Comparison of ENCODE assay signal across 27 cellular contexts in genomic region chr11:57773026-57773598, GRCh38. TPM values are rescaled to one million over a fixed set of nuclear protein-coding genes. Genes with fewer than 3 reads are reported as not detected.
A peak's percentile ranks its signal among the peaks of the same experiment; 100 is the strongest.
DNase-seq lines count a peak whose midpoint lies in the region; TF ChIP-seq lines count a peak whose summit lies in the region.
"Had no signal": no experiment of that assay in that cellular context is flagged by ENCODE, and none has a peak within 500 bp of the region (broad histone marks: within the 10 kb centered on the region; RNA-seq: fewer than 3 reads in every experiment).

No MANE protein-coding gene starts in this region.

- H3K27ac ChIP-seq in PC-9 (peak overlapping the region; percentile 86), smooth muscle cell (ENCODE audit: low read depth) (peak overlapping the region; percentile 50), RWPE1 (no peak overlapping the region), SK-N-SH (ENCODE audit: low read depth in 2 of 2, low read length in 1 of 2) (no peak overlapping the region)
- H3K27ac ChIP-seq: ascending aorta, neutrophil had no signal

- H3K4me2 ChIP-seq in PC-9: peak overlapping the region; percentile 78
- peak overlapping the region; percentile 46 for H3K4me2 ChIP-seq in smooth muscle cell
- no peak overlapping the region for H3K4me2 ChIP-seq in SK-N-SH

- H3K36me3 ChIP-seq in PC-9 (ENCODE audit: low read depth) (peaks cover 16% of the 10 kb centered on the region; the same call in 1 of the 2 replicates), smooth muscle cell (ENCODE audit: low read depth) (no peaks in the 10 kb centered on the region), SK-N-SH (replicated peaks in 1 of 2; ENCODE audit: control insufficient read depth in 1 of 2, insufficient read depth in 2 of 2, low read length in 1 of 2) (no peaks in the 10 kb centered on the region)
- H3K36me3 ChIP-seq: ascending aorta, neutrophil had no signal

- BruUV-seq in Calu3 (replicated peaks; lab: Mats Ljungman, UMichigan) (TSS peak; percentile 12), PC-9 (replicated peaks; lab: Mats Ljungman, UMichigan) (no TSS peak)

- H4K20me1 ChIP-seq in PC-9 (ENCODE audit: insufficient read depth) (peaks cover 30% of the 10 kb centered on the region), smooth muscle cell (ENCODE audit: low read depth) (peaks cover 99% of the 10 kb centered on the region), SK-N-SH (ENCODE audit: insufficient read depth) (peaks cover 86% of the 10 kb centered on the region)

- peaks cover 80% of the 10 kb centered on the region for H3K4me1 Mint-ChIP-seq in Calu3 (ENCODE audit: low read depth, unreplicated experiment)

- CTCF ChIA-PET in Calu3 (lab: Charles Lee): interaction anchor here (1.7 kb wide), 1 partner anchor 11 kb away, joined by 9 read pairs; the partner anchor contains the start of gene CTNND1
- CTCF ChIA-PET in PC-9 (lab: Charles Lee): interaction anchor here (0.6 to 1.5 kb wide), 3 partner anchors 9 to 549 kb away, joined by 3 to 7 read pairs (median 4); partner anchors contain the start of gene BTBD18
- CTCF ChIA-PET in RWPE1 (lab: Yijun Ruan, JAX): no interaction called here
- CTCF ChIA-PET in SK-N-SH (lab: Yijun Ruan, JAX): interaction anchor here (1.0 to 1.8 kb wide), 2 partner anchors 10 to 28 kb away, joined by 3 to 8 read pairs; no protein-coding TSS in a partner anchor

- H3K79me2 ChIP-seq in PC-9 (ENCODE audit: low read depth): peaks cover 100% of the 10 kb centered on the region
- peaks cover 97% of the 10 kb centered on the region for H3K79me2 ChIP-seq in smooth muscle cell (ENCODE audit: low read depth)
- H3K79me2 ChIP-seq in SK-N-SH (ENCODE audit: insufficient read depth): peaks cover 100% of the 10 kb centered on the region

- no peak for TF ChIP-seq RAD21 in SK-N-SH (IDR thresholded peaks at IDR 0.05; ENCODE audit: low read length)

- peaks cover 4% of the 10 kb centered on the region for H3K9me3 Mint-ChIP-seq in Calu3 (ENCODE audit: low read depth, unreplicated experiment)
- H3K9me3 Mint-ChIP-seq: activated naive CD4-positive, alpha-beta T cell treated with anti-CD3 and anti-CD28 coated beads, Interleukin-2, amount 50 U/mL, for 24 hours; activated T-cell treated with anti-CD3 and anti-CD28 coated beads, Interleukin-2, amount 50 U/mL, for 4 hours had no signal

- H3K27me3 ChIP-seq in PC-9 (ENCODE audit: insufficient read depth, low read depth): no peaks in the 10 kb centered on the region
- no peaks in the 10 kb centered on the region for H3K27me3 ChIP-seq in smooth muscle cell (ENCODE audit: low read depth)
- H3K27me3 ChIP-seq in SK-N-SH (ENCODE audit: insufficient read depth): no peaks in the 10 kb centered on the region
- H3K27me3 ChIP-seq: ascending aorta, neutrophil had no signal

- peaks cover 75% of the 10 kb centered on the region for H3K36me3 Mint-ChIP-seq in Calu3 (ENCODE audit: insufficient read depth, unreplicated experiment)

- DNase-seq in Calu3: no peak
- peak in 1 of 2 experiments; percentile 50 for DNase-seq in PC-9
- peak; percentile 62 for DNase-seq in islet precursor cell
- DNase-seq in smooth muscle cell (lab: John Stamatoyannopoulos, UW; ENCODE audit: unreplicated experiment): no peak
- no peak for DNase-seq in NCI-H2227 treated with DMSO at 0.1 percent for 48 hours (lab: John Stamatoyannopoulos, UW)
- DNase-seq in RWPE1 (ENCODE audit: low spot score): no peak
- DNase-seq in SK-N-SH: no peak
- no peak for DNase-seq in superior temporal gyrus (ENCODE audit: extremely low spot score)
- DNase-seq: activated T-cell treated with anti-CD3 and anti-CD28 coated beads, Interleukin-2, amount 50 U/mL, for 4 hours; CD4-positive, CD25-positive, alpha-beta regulatory T cell; DMS153; GDM1; glutamatergic neuron; NCI-H1092 treated with DMSO at 0.1 percent for 48 hours; NCI-H2029 treated with DMSO at 0.1 percent for 48 hours; NCI-H446; NK-92 treated with Interleukin-12 subunit alpha and Interleukin-12 subunit beta, amount 100 ng/mL, for 24 hours; retina; RPMI8226; stimulated activated CD4-positive, alpha-beta T cell treated with anti-CD3 and anti-CD28 coated beads, Interleukin-12 subunit alpha, Interleukin-12 subunit beta, amount 100 ng/mL, for 4 hours; T1000 had no signal

- no peaks in the 10 kb centered on the region for H3K27me3 Mint-ChIP-seq in Calu3 (ENCODE audit: unreplicated experiment)
- H3K27me3 Mint-ChIP-seq: activated naive CD4-positive, alpha-beta T cell treated with anti-CD3 and anti-CD28 coated beads, Interleukin-2, amount 50 U/mL, for 24 hours had no signal

- H3K9me3 ChIP-seq in PC-9 (ENCODE audit: insufficient read depth, low read depth) (no peaks in the 10 kb centered on the region), smooth muscle cell (replicated peaks; ENCODE audit: low read depth) (no peaks in the 10 kb centered on the region), SK-N-SH (no peaks in the 10 kb centered on the region)
- H3K9me3 ChIP-seq: ascending aorta, neutrophil had no signal

- no peak overlapping the region for H3K9ac ChIP-seq in smooth muscle cell (ENCODE audit: low read depth)
- H3K9ac ChIP-seq in SK-N-SH: no peak overlapping the region

- TF ChIP-seq CTCF in Calu3 (IDR thresholded peaks at IDR 0.05; ENCODE audit: unreplicated experiment) (no peak), PC-9 (conservative IDR thresholded peaks at IDR 0.05) (no peak), smooth muscle cell (IDR thresholded peaks at IDR 0.05; ENCODE audit: borderline replicate concordance, insufficient read depth, poor library complexity, severe bottlenecking) (no peak), RWPE1 (conservative IDR thresholded peaks at IDR 0.05; ENCODE audit: low read depth) (no peak), SK-N-SH (IDR thresholded peaks at IDR 0.05) (no peak)

- H3K4me1 ChIP-seq in PC-9 (replicated peaks; ENCODE audit: insufficient read depth): peaks cover 89% of the 10 kb centered on the region
- peaks cover 39% of the 10 kb centered on the region for H3K4me1 ChIP-seq in smooth muscle cell (ENCODE audit: low read depth)
- H3K4me1 ChIP-seq in SK-N-SH (ENCODE audit: control insufficient read depth in 1 of 2, insufficient read depth in 2 of 2, low read depth in 1 of 2, low read length in 1 of 2): peaks cover 21 to 32% of the 10 kb centered on the region in 2 experiments

- POLR2A ChIA-PET in PC-9 (lab: Charles Lee; ENCODE audit: unreplicated experiment) (interaction anchor here (0.5 to 0.9 kb wide), 4 partner anchors 27 to 444 kb away, joined by 3 to 18 read pairs (median 4); partner anchors contain the start of gene SELENOH), RWPE1 (lab: Yijun Ruan, JAX; ENCODE audit: low non-redundant PET) (no interaction called here), SK-N-SH (lab: Yijun Ruan, JAX) (no interaction called here)

- H3K4me3 Mint-ChIP-seq in Calu3 (ENCODE audit: low read depth, unreplicated experiment): peak overlapping the region; percentile 52
- H3K4me3 Mint-ChIP-seq: activated naive CD4-positive, alpha-beta T cell treated with anti-CD3 and anti-CD28 coated beads, Interleukin-2, amount 50 U/mL, for 24 hours; activated T-cell treated with anti-CD3 and anti-CD28 coated beads, Interleukin-2, amount 50 U/mL, for 4 hours; CD4-positive, CD25-positive, alpha-beta regulatory T cell had no signal

- WGBS in smooth muscle cell (ENCODE audit: low lambda C conversion rate): 80% methylated on average over 5 of the region's 5 CpGs
- 73% methylated on average over 5 of the region's 5 CpGs for WGBS in SK-N-SH (ENCODE audit: low lambda C conversion rate)

- H2AFZ ChIP-seq in PC-9 (no peak overlapping the region), smooth muscle cell (ENCODE audit: low read depth) (no peak overlapping the region), SK-N-SH (ENCODE audit: low read depth) (no peak overlapping the region)

- intact Hi-C loops in Calu3 (cut with micrococcal nuclease; ENCODE audit: unreplicated experiment) (no loop called here), PC-9 (cut with micrococcal nuclease; ENCODE audit: unreplicated experiment) (loop anchor here (10.0 kb wide), 2 partner anchors 448 to 1782 kb away; partner anchors contain the start of gene TNKS1BP1)

- peak overlapping the region; percentile 62 for H3K27ac Mint-ChIP-seq in Calu3 (ENCODE audit: unreplicated experiment)
- H3K27ac Mint-ChIP-seq: activated naive CD4-positive, alpha-beta T cell treated with anti-CD3 and anti-CD28 coated beads, Interleukin-2, amount 50 U/mL, for 24 hours had no signal

- H3K4me3 ChIP-seq in PC-9 (peak overlapping the region; percentile 40; the same call in 1 of the 2 replicates), smooth muscle cell (no peak overlapping the region), SK-N-SH (ENCODE audit: low read depth in 2 of 2, low read length in 1 of 2) (no peak overlapping the region)

- H3F3A ChIP-seq in PC-9 (ENCODE audit: insufficient read depth, low read depth): peaks cover 75% of the 10 kb centered on the region
- H3F3A ChIP-seq in smooth muscle cell (ENCODE audit: low read depth): peaks cover 33% of the 10 kb centered on the region
- peaks cover 17% of the 10 kb centered on the region for H3F3A ChIP-seq in SK-N-SH (replicated peaks; ENCODE audit: insufficient read depth)

- no peaks in the 10 kb centered on the region for H3K9me2 ChIP-seq in PC-9 (ENCODE audit: insufficient read depth)
- H3K9me2 ChIP-seq in SK-N-SH: no peaks in the 10 kb centered on the region

- no peak for TF ChIP-seq EP300 in SK-N-SH (IDR thresholded peaks at IDR 0.05; ENCODE audit: borderline replicate concordance in 1 of 2, low read depth in 1 of 2, low read length in 1 of 2)

TF ChIP-seq in SK-N-SH, 30 proteins besides CTCF, POLR2A, EP300 and RAD21 (continues in another document):
- TF ChIP-seq NFIC (IDR thresholded peaks at IDR 0.05; ENCODE audit: borderline replicate concordance): no peak
- no peak for TF ChIP-seq FOXM1 (IDR thresholded peaks at IDR 0.05; ENCODE audit: low read depth)
- TF ChIP-seq SMC3 (IDR thresholded peaks at IDR 0.05; ENCODE audit: low read depth, low read length): no peak
- TF ChIP-seq FOXJ3 (CRISPR knock-in tag; IDR thresholded peaks at IDR 0.05): no peak
- no peak for TF ChIP-seq JUND (IDR thresholded peaks at IDR 0.05)

RNA-seq across cellular contexts. Expression of gene CTNND1, which starts 11.5 kb away (rescaled TPM):
- total RNA-seq in Calu3 (2022): 318 and 323 TPM in 2 replicates
- 340 and 413 TPM in 2 replicates for total RNA-seq in PC-9 (2021)
- total RNA-seq in smooth muscle cell: 135 and 156 TPM in 2 replicates
- 66.0 and 74.8 TPM in 2 replicates for polyA plus RNA-seq in smooth muscle cell
- 39.4 and 49.4 TPM in 2 replicates for polyA plus RNA-seq in SK-N-SH (2012; rRNA removed)
- polyA plus RNA-seq in SK-N-SH (2012; cell fraction: cytosol; rRNA removed): 38.3 and 40.5 TPM in 2 replicates
- 59.2 and 69.5 TPM in 2 replicates for polyA plus RNA-seq in SK-N-SH (2012; cell fraction: nucleus; rRNA removed)

RNA-seq across cellular contexts. Expression of gene BTBD18, which starts 21.5 kb away (rescaled TPM):
- not detected in 2 replicates for total RNA-seq in Calu3 (2022)
- not detected in 2 replicates for total RNA-seq in PC-9 (2021)
- total RNA-seq in smooth muscle cell: not detected in 2 replicates
- 0.22 and 0.50 TPM in 2 replicates for polyA plus RNA-seq in smooth muscle cell
- polyA plus RNA-seq in SK-N-SH (2012; rRNA removed): not detected in 2 replicates
- polyA plus RNA-seq in SK-N-SH (2012; cell fraction: cytosol; rRNA removed): not detected in 2 replicates
- not detected in 2 replicates for polyA plus RNA-seq in SK-N-SH (2012; cell fraction: nucleus; rRNA removed)
- total RNA-seq: activated T-cell treated with anti-CD3 and anti-CD28 coated beads, Interleukin-2, amount 50 U/mL, for 4 hours; ascending aorta; CD4-positive, CD25-positive, alpha-beta regulatory T cell; cerebellum; left lobe of liver; LHCN-M2 had no signal

RNA-seq across cellular contexts. Expression of gene SELENOH, which starts 31.8 kb away (rescaled TPM):
- total RNA-seq in Calu3 (2022) (124 and 131 TPM in 2 replicates), PC-9 (2021) (211 and 318 TPM in 2 replicates), smooth muscle cell (120 and 131 TPM in 2 replicates)
- polyA plus RNA-seq in smooth muscle cell (141 and 143 TPM in 2 replicates), SK-N-SH (2012; rRNA removed) (291 and 333 TPM in 2 replicates)
- polyA plus RNA-seq in SK-N-SH (2012; cell fraction: cytosol; rRNA removed): 289 and 306 TPM in 2 replicates
- 183 and 301 TPM in 2 replicates for polyA plus RNA-seq in SK-N-SH (2012; cell fraction: nucleus; rRNA removed)

Comparison
In these comparisons a context has a peak if more than half of its experiments do, and no peak if none do; other contexts are left out.
1. H3K27ac ChIP-seq: peak in PC-9 (single experiment) and smooth muscle cell (single experiment); none in RWPE1 (single experiment) and SK-N-SH (0 of 2).